Comparison of ENCODE assay signal across 1 cellular context in the genomic region with DNA sequence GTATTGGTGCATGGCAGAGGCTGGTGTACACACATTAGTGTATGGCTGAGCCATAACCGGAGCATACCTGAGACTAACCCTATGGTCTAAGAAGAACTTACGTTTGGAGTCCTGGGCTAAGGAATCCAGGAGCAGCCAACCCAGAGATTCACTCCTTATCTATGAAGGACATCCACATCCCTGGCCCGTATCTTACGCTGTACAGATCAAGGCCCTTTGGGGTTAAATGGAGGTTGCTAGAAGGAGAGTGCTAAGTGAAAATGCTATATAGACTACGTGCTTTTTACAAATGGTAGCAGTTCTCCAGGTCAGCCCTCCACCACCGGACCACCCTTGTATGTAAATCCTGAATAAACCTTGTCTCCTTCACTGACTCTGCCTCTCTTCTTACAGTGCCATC.
TF ChIP-seq lines count a peak whose summit lies in the region.

No MANE protein-coding gene starts in this region.

TF ChIP-seq in H1, 55 proteins besides CTCF, POLR2A, EP300 and RAD21:
- TF ChIP-seq GABPA (IDR thresholded peaks at IDR 0.05; ENCODE audit: borderline replicate concordance, insufficient read depth, low read length) (no peak), FOSL1 (IDR thresholded peaks at IDR 0.05; ENCODE audit: insufficient read depth, low read depth, low read length) (no peak), CHD2 (IDR thresholded peaks at IDR 0.05; ENCODE audit: low read length) (no peak), SP1 (IDR thresholded peaks at IDR 0.05; ENCODE audit: low read depth, low read length) (no peak), CBX8 (IDR thresholded peaks at IDR 0.05; ENCODE audit: borderline replicate concordance, low read depth, low read length) (no peak), BRCA1 (IDR thresholded peaks at IDR 0.05; ENCODE audit: low read depth, low read length) (no peak), CHD1 (IDR thresholded peaks at IDR 0.05; ENCODE audit: low read depth, low read length) (no peak), EGR1 (IDR thresholded peaks at IDR 0.05; ENCODE audit: borderline replicate concordance, low read depth, low read length) (no peak), SIN3A (conservative IDR thresholded peaks at IDR 0.05 in 1 of 2, IDR thresholded peaks at IDR 0.05 in 1 of 2; ENCODE audit: low read depth in 1 of 2, low read length in 2 of 2) (no peak), HDAC6 (IDR thresholded peaks at IDR 0.05; ENCODE audit: low read depth, low read length) (no peak), POU5F1 (IDR thresholded peaks at IDR 0.05; ENCODE audit: low read depth, low read length) (no peak), PHF8 (conservative IDR thresholded peaks at IDR 0.05; ENCODE audit: low read depth, low read length) (no peak), CEBPB (IDR thresholded peaks at IDR 0.05; ENCODE audit: low read depth, low read length) (no peak), SAP30 (IDR thresholded peaks at IDR 0.05; ENCODE audit: insufficient read depth, insufficient replicate concordance, low read length) (no peak), SIRT6 (IDR thresholded peaks at IDR 0.05; ENCODE audit: low read length) (no peak), SIX5 (IDR thresholded peaks at IDR 0.05; ENCODE audit: low read depth, low read length) (no peak), TBP (IDR thresholded peaks at IDR 0.05; ENCODE audit: low read depth, low read length) (no peak), CREB1 (IDR thresholded peaks at IDR 0.05) (no peak)
- TF ChIP-seq, protein P1, sequence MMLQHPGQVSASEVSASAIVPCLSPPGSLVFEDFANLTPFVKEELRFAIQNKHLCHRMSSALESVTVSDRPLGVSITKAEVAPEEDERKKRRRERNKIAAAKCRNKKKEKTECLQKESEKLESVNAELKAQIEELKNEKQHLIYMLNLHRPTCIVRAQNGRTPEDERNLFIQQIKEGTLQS (IDR thresholded peaks at IDR 0.05; ENCODE audit: insufficient read depth, low read depth, low read length), result no peak
- TF ChIP-seq, protein P2, sequence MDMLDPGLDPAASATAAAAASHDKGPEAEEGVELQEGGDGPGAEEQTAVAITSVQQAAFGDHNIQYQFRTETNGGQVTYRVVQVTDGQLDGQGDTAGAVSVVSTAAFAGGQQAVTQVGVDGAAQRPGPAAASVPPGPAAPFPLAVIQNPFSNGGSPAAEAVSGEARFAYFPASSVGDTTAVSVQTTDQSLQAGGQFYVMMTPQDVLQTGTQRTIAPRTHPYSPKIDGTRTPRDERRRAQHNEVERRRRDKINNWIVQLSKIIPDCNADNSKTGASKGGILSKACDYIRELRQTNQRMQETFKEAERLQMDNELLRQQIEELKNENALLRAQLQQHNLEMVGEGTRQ (IDR thresholded peaks at IDR 0.05; ENCODE audit: low read length), result no peak
TF ChIP-seq in H1: peak in this region for 0.
